ENCODE assay signal across 8 cellular contexts in the genomic region with DNA sequence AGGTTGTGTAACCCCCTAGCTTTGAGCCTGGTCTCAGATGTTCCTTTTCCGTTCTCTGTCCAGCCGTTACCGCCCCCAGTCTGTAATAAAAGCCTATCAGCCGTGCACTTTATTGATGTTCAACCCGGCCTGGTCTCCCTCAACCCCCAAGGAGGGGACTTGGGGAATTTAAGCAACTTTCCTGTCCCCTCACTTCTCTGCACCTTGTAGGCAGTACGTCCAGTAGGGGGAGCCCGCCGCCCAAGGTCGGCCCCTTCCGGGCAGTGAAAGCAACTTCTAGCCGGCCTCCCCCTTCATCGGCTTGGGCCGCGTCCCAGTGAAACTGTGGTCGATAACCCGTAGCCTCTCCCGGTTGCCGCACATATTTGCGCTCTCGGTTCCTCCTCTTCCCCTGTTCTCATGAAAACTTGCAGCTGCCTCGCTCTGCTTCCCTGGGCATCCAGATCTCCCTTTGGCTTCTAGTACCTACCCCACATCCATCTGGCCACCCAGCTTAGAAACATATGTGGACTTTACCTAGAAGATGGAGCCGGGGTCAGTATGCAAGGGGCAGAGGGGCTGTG. TPM values are rescaled to one million over a fixed set of nuclear protein-coding genes. Genes with fewer than 3 reads are reported as not detected.
DNase-seq lines count a peak whose midpoint lies in the region; ATAC-seq, FAIRE-seq and TF ChIP-seq lines count a peak whose summit lies in the region.

No MANE protein-coding gene starts in this region.

- H3K9ac ChIP-seq in neural cell (ENCODE audit: low read length) = no peak overlapping the region

- peaks cover 30% of the 10 kb centered on the region for H3K4me1 Mint-ChIP-seq in activated T-helper 2 cell treated with anti-CD3 and anti-CD28 coated beads, Interferon-gamma antibody, Interleukin-2, Interleukin-4, amounts not matched to agents 10 μg/mL and 5 μg/mL and 100 μg/mL, durations not matched to agents 14 hours and 24 hours and 36 hours (ENCODE audit: low read depth)

- TF ChIP-seq EP300 in neural cell (conservative IDR thresholded peaks at IDR 0.05; ENCODE audit: poor library complexity, severe bottlenecking) = no peak

- H4K20me1 ChIP-seq in neural cell (ENCODE audit: insufficient read depth) = no peaks in the 10 kb centered on the region

- FAIRE-seq in RCC 7860 (lab: Jason Lieb, UNC) = no peak

- no peaks in the 10 kb centered on the region for H3K9me2 ChIP-seq in neural cell (ENCODE audit: insufficient read depth, low read length)

- H3K36me3 ChIP-seq in neural cell (ENCODE audit: insufficient read depth, low read length) = no peaks in the 10 kb centered on the region

- peak overlapping the region; percentile 73 for H3K27ac Mint-ChIP-seq in activated T-helper 2 cell treated with anti-CD3 and anti-CD28 coated beads, Interferon-gamma antibody, Interleukin-2, Interleukin-4, amounts not matched to agents 10 μg/mL and 5 μg/mL and 100 μg/mL, durations not matched to agents 14 hours and 24 hours and 36 hours

- no peaks in the 10 kb centered on the region for H3K27me3 ChIP-seq in neural cell (ENCODE audit: insufficient read depth, low read depth, low read length)

- intact Hi-C loops in activated T-helper 2 cell treated with anti-CD3 and anti-CD28 coated beads, Interferon-gamma antibody, Interleukin-2, Interleukin-4, amounts not matched to agents 10 μg/mL and 5 μg/mL and 100 μg/mL, durations not matched to agents 14 hours and 24 hours and 36 hours (cut with micrococcal nuclease) = no loop called here

- DNase-seq in AG09319 (ENCODE audit: extremely low read depth, low read depth) = peak; percentile 45
- DNase-seq in RCC 7860 (ENCODE audit: low spot score) = peak; percentile 55
- DNase-seq in activated T-helper 2 cell treated with anti-CD3 and anti-CD28 coated beads, Interferon-gamma antibody, Interleukin-2, Interleukin-4, amounts not matched to agents 10 μg/mL and 5 μg/mL and 100 μg/mL, durations not matched to agents 14 hours and 24 hours and 36 hours (ENCODE audit: low spot score) = peak; percentile 75
- peak; percentile 86 for DNase-seq in fibroblast of pulmonary artery (ENCODE audit: low read depth)
- DNase-seq in stimulated activated naive CD4-positive, alpha-beta T cell (lab: John Stamatoyannopoulos, UW) = peak; percentile 18 to 73 (median 66)

- H3K9me3 Mint-ChIP-seq in activated T-helper 2 cell treated with anti-CD3 and anti-CD28 coated beads, Interferon-gamma antibody, Interleukin-2, Interleukin-4, amounts not matched to agents 10 μg/mL and 5 μg/mL and 100 μg/mL, durations not matched to agents 14 hours and 24 hours and 36 hours = no peaks in the 10 kb centered on the region

- H3K9me3 ChIP-seq in neural cell (ENCODE audit: low read length) = no peaks in the 10 kb centered on the region

- TF ChIP-seq RAD21 in neural cell (conservative IDR thresholded peaks at IDR 0.05) = peak; percentile 81

- H3K4me3 ChIP-seq in fibroblast of pulmonary artery (replicated peaks; ENCODE audit: low read depth, low read length) = peak overlapping the region; percentile 30
- no peak overlapping the region for H3K4me3 ChIP-seq in neural cell (ENCODE audit: low read length)

- H3K27ac ChIP-seq in neural cell (ENCODE audit: low read length) = no peak overlapping the region

- H3K4me2 ChIP-seq in neural cell (ENCODE audit: low read length) = no peak overlapping the region

- TF ChIP-seq CTCF in AG09319 (IDR thresholded peaks at IDR 0.05; ENCODE audit: low read depth, low read length) (peak; percentile 92), LNCAP (IDR thresholded peaks at IDR 0.05) (peak; percentile 91), fibroblast of pulmonary artery (IDR thresholded peaks at IDR 0.05; ENCODE audit: low read length, missing control alignments) (peak; percentile 81), neural cell (IDR thresholded peaks at IDR 0.05; ENCODE audit: poor library complexity, severe bottlenecking) (peak; percentile 88)

- no peaks in the 10 kb centered on the region for H3K27me3 Mint-ChIP-seq in activated T-helper 2 cell treated with anti-CD3 and anti-CD28 coated beads, Interferon-gamma antibody, Interleukin-2, Interleukin-4, amounts not matched to agents 10 μg/mL and 5 μg/mL and 100 μg/mL, durations not matched to agents 14 hours and 24 hours and 36 hours (ENCODE audit: low read depth)

- ATAC-seq in GM19351 (IDR thresholded peaks at IDR 0.05; ENCODE audit: unreplicated experiment) = peak; percentile 63

- peaks cover 32% of the 10 kb centered on the region for H3K36me3 Mint-ChIP-seq in activated T-helper 2 cell treated with anti-CD3 and anti-CD28 coated beads, Interferon-gamma antibody, Interleukin-2, Interleukin-4, amounts not matched to agents 10 μg/mL and 5 μg/mL and 100 μg/mL, durations not matched to agents 14 hours and 24 hours and 36 hours (ENCODE audit: low read depth)

- no peak overlapping the region for H2AFZ ChIP-seq in neural cell (ENCODE audit: low read depth, low read length)

- no peaks in the 10 kb centered on the region for H3K79me2 ChIP-seq in neural cell (replicated peaks; ENCODE audit: insufficient read depth, low read length)

- no peaks in the 10 kb centered on the region for H3F3A ChIP-seq in neural cell (ENCODE audit: insufficient read depth, low read length, poor library complexity, severe bottlenecking)

- peak overlapping the region; percentile 61 for H3K4me3 Mint-ChIP-seq in activated T-helper 2 cell treated with anti-CD3 and anti-CD28 coated beads, Interferon-gamma antibody, Interleukin-2, Interleukin-4, amounts not matched to agents 10 μg/mL and 5 μg/mL and 100 μg/mL, durations not matched to agents 14 hours and 24 hours and 36 hours (ENCODE audit: low read depth)

TF ChIP-seq in neural cell, 6 proteins besides CTCF, POLR2A, EP300 and RAD21:
- TF ChIP-seq TAF1 (IDR thresholded peaks at IDR 0.05; ENCODE audit: low read depth) (no peak), POLR2AphosphoS5 (IDR thresholded peaks at IDR 0.05) (no peak), MXI1 (conservative IDR thresholded peaks at IDR 0.05; ENCODE audit: poor library complexity, severe bottlenecking) (no peak), SMC3 (conservative IDR thresholded peaks at IDR 0.05; ENCODE audit: poor library complexity) (peak; percentile 86), EZH2 (IDR thresholded peaks at IDR 0.05; ENCODE audit: borderline replicate concordance, insufficient read depth, low read length, poor library complexity, severe bottlenecking) (no peak)
- TF ChIP-seq, protein P1, sequence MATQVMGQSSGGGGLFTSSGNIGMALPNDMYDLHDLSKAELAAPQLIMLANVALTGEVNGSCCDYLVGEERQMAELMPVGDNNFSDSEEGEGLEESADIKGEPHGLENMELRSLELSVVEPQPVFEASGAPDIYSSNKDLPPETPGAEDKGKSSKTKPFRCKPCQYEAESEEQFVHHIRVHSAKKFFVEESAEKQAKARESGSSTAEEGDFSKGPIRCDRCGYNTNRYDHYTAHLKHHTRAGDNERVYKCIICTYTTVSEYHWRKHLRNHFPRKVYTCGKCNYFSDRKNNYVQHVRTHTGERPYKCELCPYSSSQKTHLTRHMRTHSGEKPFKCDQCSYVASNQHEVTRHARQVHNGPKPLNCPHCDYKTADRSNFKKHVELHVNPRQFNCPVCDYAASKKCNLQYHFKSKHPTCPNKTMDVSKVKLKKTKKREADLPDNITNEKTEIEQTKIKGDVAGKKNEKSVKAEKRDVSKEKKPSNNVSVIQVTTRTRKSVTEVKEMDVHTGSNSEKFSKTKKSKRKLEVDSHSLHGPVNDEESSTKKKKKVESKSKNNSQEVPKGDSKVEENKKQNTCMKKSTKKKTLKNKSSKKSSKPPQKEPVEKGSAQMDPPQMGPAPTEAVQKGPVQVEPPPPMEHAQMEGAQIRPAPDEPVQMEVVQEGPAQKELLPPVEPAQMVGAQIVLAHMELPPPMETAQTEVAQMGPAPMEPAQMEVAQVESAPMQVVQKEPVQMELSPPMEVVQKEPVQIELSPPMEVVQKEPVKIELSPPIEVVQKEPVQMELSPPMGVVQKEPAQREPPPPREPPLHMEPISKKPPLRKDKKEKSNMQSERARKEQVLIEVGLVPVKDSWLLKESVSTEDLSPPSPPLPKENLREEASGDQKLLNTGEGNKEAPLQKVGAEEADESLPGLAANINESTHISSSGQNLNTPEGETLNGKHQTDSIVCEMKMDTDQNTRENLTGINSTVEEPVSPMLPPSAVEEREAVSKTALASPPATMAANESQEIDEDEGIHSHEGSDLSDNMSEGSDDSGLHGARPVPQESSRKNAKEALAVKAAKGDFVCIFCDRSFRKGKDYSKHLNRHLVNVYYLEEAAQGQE (IDR thresholded peaks at IDR 0.05; ENCODE audit: borderline replicate concordance) = no peak
TF ChIP-seq in neural cell: peak in this region for 1.

RNA-seq across cellular contexts. Expression of gene PNPO, which starts 7.9 kb away (rescaled TPM):
- 41.0 and 45.9 TPM in 2 replicates for total RNA-seq in activated T-helper 2 cell treated with anti-CD3 and anti-CD28 coated beads, Interferon-gamma antibody, Interleukin-2, Interleukin-4, amounts not matched to agents 10 μg/mL and 5 μg/mL and 100 μg/mL, durations not matched to agents 14 hours and 24 hours and 36 hours
- 1.7 and 2.0 TPM in 2 replicates for polyA plus RNA-seq in neural cell
- polyA minus RNA-seq in neural cell = 3.4 TPM in 2 replicates

RNA-seq across cellular contexts. Expression of gene PRR15L, which starts 8.4 kb away (rescaled TPM):
- total RNA-seq in activated T-helper 2 cell treated with anti-CD3 and anti-CD28 coated beads, Interferon-gamma antibody, Interleukin-2, Interleukin-4, amounts not matched to agents 10 μg/mL and 5 μg/mL and 100 μg/mL, durations not matched to agents 14 hours and 24 hours and 36 hours = not detected in 2 replicates
- not detected in 2 replicates for polyA plus RNA-seq in neural cell
- polyA minus RNA-seq in neural cell = not detected in 2 replicates

RNA-seq across cellular contexts. Expression of gene CDK5RAP3, which starts 21.6 kb away (rescaled TPM):
- total RNA-seq in activated T-helper 2 cell treated with anti-CD3 and anti-CD28 coated beads, Interferon-gamma antibody, Interleukin-2, Interleukin-4, amounts not matched to agents 10 μg/mL and 5 μg/mL and 100 μg/mL, durations not matched to agents 14 hours and 24 hours and 36 hours = 192 and 199 TPM in 2 replicates
- polyA plus RNA-seq in neural cell = 343 and 358 TPM in 2 replicates
- polyA minus RNA-seq in neural cell = 70.8 and 77.7 TPM in 2 replicates

RNA-seq across cellular contexts. Expression of gene SP2, which starts 53.2 kb away (rescaled TPM):
- total RNA-seq in activated T-helper 2 cell treated with anti-CD3 and anti-CD28 coated beads, Interferon-gamma antibody, Interleukin-2, Interleukin-4, amounts not matched to agents 10 μg/mL and 5 μg/mL and 100 μg/mL, durations not matched to agents 14 hours and 24 hours and 36 hours = 16.5 and 19.7 TPM in 2 replicates
- 0.25 and 0.48 TPM in 2 replicates for polyA plus RNA-seq in neural cell
- polyA minus RNA-seq in neural cell = 1.9 and 2.3 TPM in 2 replicates
